ENCODE assay signal across 15 cellular contexts in genomic region chr11:123213307-123213708, GRCh38. TPM values are rescaled to one million over a fixed set of nuclear protein-coding genes. Genes with fewer than 3 reads are reported as not detected.
DNase-seq lines count a peak whose midpoint lies in the region; ATAC-seq and TF ChIP-seq lines count a peak whose summit lies in the region.
"Had no signal": no experiment of that assay in that cellular context is flagged by ENCODE, and none has a peak within 500 bp of the region (broad histone marks: within the 10 kb centered on the region; RNA-seq: fewer than 3 reads in every experiment).

No MANE protein-coding gene starts in this region.

- H3K9ac ChIP-seq in mesenchymal stem cell (ENCODE audit: low read length) = no peak overlapping the region
- H3K9ac ChIP-seq: KMS-11 had no signal

- no peak overlapping the region for H2BK12ac ChIP-seq in mesenchymal stem cell (ENCODE audit: low read length in 2 of 2)

- intact Hi-C loops in sigmoid colon (cut with DNase I) = no loop called here

- H3K36me3 ChIP-seq in mesenchymal stem cell (ENCODE audit: control insufficient read depth in 1 of 2, insufficient read depth in 2 of 2, low read depth in 1 of 2, low read length in 2 of 2) (no peaks in the 10 kb centered on the region), sigmoid colon (no peaks in the 10 kb centered on the region)

- no peak overlapping the region for H3K18ac ChIP-seq in mesenchymal stem cell (ENCODE audit: low read depth in 1 of 2, low read length in 2 of 2)

- no peak overlapping the region for H3K4ac ChIP-seq in mesenchymal stem cell (ENCODE audit: low read depth in 1 of 2, low read length in 2 of 2)

- peak; percentile 69 for DNase-seq in HEK293T (ENCODE audit: extremely low spot score)
- DNase-seq in mesenchymal stem cell = no peak
- no peak for DNase-seq in sigmoid colon
- no peak for DNase-seq in MV-4-11 (lab: John Stamatoyannopoulos, UW)
- DNase-seq: CD4-positive, alpha-beta memory T cell; H9; NCI-H1092; NCI-H345; NK-92 treated with Interleukin-12 subunit alpha and Interleukin-12 subunit beta, amount 100 ng/mL, for 24 hours; SIG-M5 had no signal

- H2AFZ ChIP-seq in mesenchymal stem cell (ENCODE audit: low read depth, low read length) = no peak overlapping the region

- TF ChIP-seq POLR2A in sigmoid colon (IDR thresholded peaks at IDR 0.05) = no peak

- H2AK5ac ChIP-seq in mesenchymal stem cell (ENCODE audit: low read length, severe bottlenecking) = no peak overlapping the region

- no peak overlapping the region for H4K8ac ChIP-seq in mesenchymal stem cell (ENCODE audit: low read length)

- WGBS in mesenchymal stem cell = 67% methylated on average over 3 of the region's 7 CpGs
- 22 to 59% methylated on average over 7 of the region's 7 CpGs for whole genome bisulfite sequencing in sigmoid colon, 2 donors

- no peak overlapping the region for H3K14ac ChIP-seq in mesenchymal stem cell (ENCODE audit: low read length in 2 of 2)

- H3K27me3 ChIP-seq in mesenchymal stem cell (ENCODE audit: control insufficient read depth in 1 of 2, insufficient read depth in 1 of 2, low read length in 2 of 2) (no peaks in the 10 kb centered on the region), sigmoid colon (no peaks in the 10 kb centered on the region)

- TF ChIP-seq EP300 in sigmoid colon (IDR thresholded peaks at IDR 0.05) = no peak

- H3K23ac ChIP-seq in mesenchymal stem cell (ENCODE audit: low read length in 2 of 2) = no peak overlapping the region

- H3K4me2 ChIP-seq in mesenchymal stem cell (ENCODE audit: low read length, poor library complexity, severe bottlenecking) = peak overlapping the region; percentile 16
- H3K4me2 ChIP-seq: KMS-11 had no signal

- H3K27ac ChIP-seq in VCaP = peak overlapping the region; percentile 55
- peak overlapping the region; percentile 27 for H3K27ac ChIP-seq in mesenchymal stem cell (ENCODE audit: low read length, poor library complexity, severe bottlenecking)
- peak overlapping the region in 3 of 4 donors; percentile 64 to 84 (median 82) for H3K27ac ChIP-seq in sigmoid colon
- H3K27ac ChIP-seq: KMS-11 had no signal

- POLR2A ChIA-PET in HEK293T (lab: Yijun Ruan, JAX) = interaction anchor here (1.6 kb wide), 1 partner anchor 11 kb away, joined by 4 read pairs; no protein-coding TSS in a partner anchor

- H2BK5ac ChIP-seq in mesenchymal stem cell (ENCODE audit: low read depth, low read length, poor library complexity, severe bottlenecking) = no peak overlapping the region

- no peak for TF ChIP-seq CTCF in VCaP (conservative IDR thresholded peaks at IDR 0.05)
- TF ChIP-seq CTCF in sigmoid colon (IDR thresholded peaks at IDR 0.05) = no peak

- no peak overlapping the region for H3K4me3 ChIP-seq in mesenchymal stem cell (ENCODE audit: insufficient read depth in 1 of 2, low read depth in 1 of 2, low read length in 2 of 2)
- H3K4me3 ChIP-seq in sigmoid colon = no peak overlapping the region

- H4K91ac ChIP-seq in mesenchymal stem cell (ENCODE audit: low read length) = no peak overlapping the region

- H2BK15ac ChIP-seq in mesenchymal stem cell (ENCODE audit: low read depth, poor library complexity, severe bottlenecking) = no peak overlapping the region

- CTCF ChIA-PET in HEK293T (lab: Yijun Ruan, JAX) = interaction anchor here (0.8 to 1.2 kb wide), 2 partner anchors 20 to 34 kb away, joined by 3 to 4 read pairs; no protein-coding TSS in a partner anchor

- no peaks in the 10 kb centered on the region for H3K79me1 ChIP-seq in mesenchymal stem cell (replicated peaks; ENCODE audit: low read length, poor library complexity, severe bottlenecking)

- H3K4me1 ChIP-seq in mesenchymal stem cell (ENCODE audit: control insufficient read depth, insufficient read depth, low read depth, low read length) (peaks cover 6% of the 10 kb centered on the region), sigmoid colon (peaks cover 0 to 56% (median 38%) of the 10 kb centered on the region in 4 donors)

- ATAC-seq in HG02840 (IDR thresholded peaks at IDR 0.05; ENCODE audit: low FRiP score, unreplicated experiment) (no peak), HG02970 (IDR thresholded peaks at IDR 0.05; ENCODE audit: low FRiP score, unreplicated experiment) (no peak)

- H2BK120ac ChIP-seq in mesenchymal stem cell (ENCODE audit: low read depth, low read length) = no peak overlapping the region

- no peaks in the 10 kb centered on the region for H3K9me3 ChIP-seq in mesenchymal stem cell (ENCODE audit: control insufficient read depth, low read length)
- no peaks in the 10 kb centered on the region for H3K9me3 ChIP-seq in sigmoid colon

TF ChIP-seq in HEK293T, 16 proteins besides CTCF, POLR2A, EP300 and RAD21:
- TF ChIP-seq, protein P1, sequence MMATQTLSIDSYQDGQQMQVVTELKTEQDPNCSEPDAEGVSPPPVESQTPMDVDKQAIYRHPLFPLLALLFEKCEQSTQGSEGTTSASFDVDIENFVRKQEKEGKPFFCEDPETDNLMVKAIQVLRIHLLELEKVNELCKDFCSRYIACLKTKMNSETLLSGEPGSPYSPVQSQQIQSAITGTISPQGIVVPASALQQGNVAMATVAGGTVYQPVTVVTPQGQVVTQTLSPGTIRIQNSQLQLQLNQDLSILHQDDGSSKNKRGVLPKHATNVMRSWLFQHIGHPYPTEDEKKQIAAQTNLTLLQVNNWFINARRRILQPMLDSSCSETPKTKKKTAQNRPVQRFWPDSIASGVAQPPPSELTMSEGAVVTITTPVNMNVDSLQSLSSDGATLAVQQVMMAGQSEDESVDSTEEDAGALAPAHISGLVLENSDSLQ (IDR thresholded peaks at IDR 0.05) = peak; percentile 92
- TF ChIP-seq ARNT (IDR thresholded peaks at IDR 0.05) = peak; percentile 72; the same call in 1 of the 2 replicates
- TF ChIP-seq CTBP1 (IDR thresholded peaks at IDR 0.05; ENCODE audit: borderline replicate concordance) = peak; percentile 95
- TF ChIP-seq SUZ12 (IDR thresholded peaks at IDR 0.05) = no peak
- no peak for TF ChIP-seq FOXA1 (IDR thresholded peaks at IDR 0.05)
- TF ChIP-seq L3MBTL2 (conservative IDR thresholded peaks at IDR 0.05) = no peak
- TF ChIP-seq ZNF384 (IDR thresholded peaks at IDR 0.05) = peak; percentile 30; the same call in 1 of the 2 replicates
- TF ChIP-seq LEF1 (IDR thresholded peaks at IDR 0.05; ENCODE audit: borderline replicate concordance) = peak; percentile 22; the same call in 1 of the 2 replicates

RNA-seq across cellular contexts. Expression of gene CLMP, which starts 18.3 kb away (rescaled TPM):
- 46.5 TPM for polyA plus RNA-seq in mesenchymal stem cell (2013, experiment 1 of 2)
- polyA plus RNA-seq in mesenchymal stem cell (2013, experiment 2 of 2) = 48.1 TPM
- 100 to 1,000 TPM; 104 to 180 (median 164) TPM for total RNA-seq in sigmoid colon
- 10 to 100 TPM in 1 of 3 donors, 1 to 10 TPM in 2; 1.4 to 12.1 (median 9.0) TPM for polyA plus RNA-seq in sigmoid colon
- total RNA-seq: OCI-LY7 had no signal

Comparison
In these comparisons a context has a peak if more than half of its experiments do, and no peak if none do; other contexts are left out.
1. H3K27ac ChIP-seq: peak in every context shown above with its lines; median percentile 82 in sigmoid colon; 55 in VCaP; 27 in mesenchymal stem cell.